17 cellular contexts compared by ENCODE assay signal in genomic region chr2:100239513-100240210, GRCh38.
DNase-seq lines count a peak whose midpoint lies in the region; ATAC-seq, FAIRE-seq and TF ChIP-seq lines count a peak whose summit lies in the region.
"Had no signal": no experiment of that assay in that cellular context is flagged by ENCODE, and none has a peak within 500 bp of the region (broad histone marks: within the 10 kb centered on the region; RNA-seq: fewer than 3 reads in every experiment).

No MANE protein-coding gene starts in this region.

- no peak overlapping the region for H3K4me2 ChIP-seq in GM23338

- H3K27me3 ChIP-seq in GM23338 (ENCODE audit: insufficient read depth) = no peaks in the 10 kb centered on the region
- H3K27me3 ChIP-seq: SJSA1 had no signal

- H2AFZ ChIP-seq in GM23338 = 0 out of 2 replicates have a peak overlapping the region, but pooled peaks have one; percentile 23

- no peaks in the 10 kb centered on the region for H3F3A ChIP-seq in GM23338 (replicated peaks; ENCODE audit: low read depth)

- H3K4me1 Mint-ChIP-seq in GM23338 (peaks cover 36% of the 10 kb centered on the region), osteocyte (ENCODE audit: unreplicated experiment) (peaks cover 44% of the 10 kb centered on the region)

- H3K36me3 Mint-ChIP-seq in GM23338 (ENCODE audit: low read depth) (no peaks in the 10 kb centered on the region), osteocyte (ENCODE audit: unreplicated experiment) (no peaks in the 10 kb centered on the region)
- H3K36me3 Mint-ChIP-seq: CD8-positive, alpha-beta memory T cell had no signal

- no peak overlapping the region for H3K4me3 Mint-ChIP-seq in GM23338
- no peak overlapping the region for H3K4me3 Mint-ChIP-seq in osteocyte (ENCODE audit: unreplicated experiment)
- H3K4me3 Mint-ChIP-seq: CD8-positive, alpha-beta memory T cell had no signal

- no peaks in the 10 kb centered on the region for H3K9me2 ChIP-seq in GM23338 (ENCODE audit: insufficient read depth)

- H4K20me1 ChIP-seq in GM23338 (replicated peaks; ENCODE audit: insufficient read depth) = no peaks in the 10 kb centered on the region

- ATAC-seq in GM23338 (peak; percentile 56), GM21723 (IDR thresholded peaks at IDR 0.05; ENCODE audit: unreplicated experiment) (no peak)
- ATAC-seq: Panc1 had no signal

- H3K4me1 ChIP-seq in GM23338 (ENCODE audit: insufficient read depth) = peaks cover 6% of the 10 kb centered on the region; the same call in 1 of the 2 replicates

- no peaks in the 10 kb centered on the region for H3K79me2 ChIP-seq in GM23338 (replicated peaks; ENCODE audit: insufficient read depth)

- H3K27ac Mint-ChIP-seq in GM23338 (no peak overlapping the region), osteocyte (ENCODE audit: unreplicated experiment) (no peak overlapping the region)

- no peaks in the 10 kb centered on the region for H3K9me3 Mint-ChIP-seq in GM23338
- no peaks in the 10 kb centered on the region for H3K9me3 Mint-ChIP-seq in osteocyte (ENCODE audit: unreplicated experiment)
- H3K9me3 Mint-ChIP-seq: CD8-positive, alpha-beta memory T cell had no signal

- no peak overlapping the region for H3K27ac ChIP-seq in GM23338 (ENCODE audit: low read depth)
- H3K27ac ChIP-seq: SJSA1 had no signal

- DNase-seq in GM23338 (ENCODE audit: low spot score) = no peak
- DNase-seq in NCI-H69 (lab: John Stamatoyannopoulos, UW) = peak; percentile 21
- peak; percentile 28 for DNase-seq in iPS-NIHi7 (ENCODE audit: extremely low spot score)
- peak; percentile 77 for DNase-seq in osteocyte (ENCODE audit: extremely low spot score, unreplicated experiment)
- no peak for DNase-seq in HTR-8/SVneo (ENCODE audit: insufficient read length, low spot score)
- no peak for DNase-seq in NCI-H1105 (lab: John Stamatoyannopoulos, UW)
- DNase-seq: ACHN; C1 segment of cervical spinal cord; CD8-positive, alpha-beta memory T cell; DMS53; NCI-H1417 treated with DMSO at 0.1 percent for 48 hours; NCI-H187 treated with DMSO at 0.1 percent for 48 hours; NCI-H446 treated with DMSO at 0.1 percent for 48 hours had no signal

- FAIRE-seq in HTR-8/SVneo (lab: Jason Lieb, UNC) = no peak
- FAIRE-seq: GM12892 had no signal

- H3K27me3 Mint-ChIP-seq in GM23338 (ENCODE audit: insufficient read depth, low read depth, poor library complexity) (peaks cover 8% of the 10 kb centered on the region), osteocyte (ENCODE audit: unreplicated experiment) (no peaks in the 10 kb centered on the region)

- no peaks in the 10 kb centered on the region for H3K36me3 ChIP-seq in GM23338 (ENCODE audit: insufficient read depth)
- H3K36me3 ChIP-seq: SJSA1 had no signal

- H3K4me3 ChIP-seq in GM23338 = no peak overlapping the region
- H3K4me3 ChIP-seq: SJSA1 had no signal

- TF ChIP-seq CTCF in GM23338 (conservative IDR thresholded peaks at IDR 0.05; ENCODE audit: low read depth in 2 of 2) (no peak), osteocyte (IDR thresholded peaks at IDR 0.05) (no peak)

TF ChIP-seq in GM23338, 12 proteins besides CTCF, POLR2A, EP300 and RAD21 (continues in another document):
- no peak for TF ChIP-seq JUNB (IDR thresholded peaks at IDR 0.05; ENCODE audit: unreplicated experiment)
- no peak for TF ChIP-seq EZH2phosphoT487 (IDR thresholded peaks at IDR 0.05; ENCODE audit: unreplicated experiment)
- no peak for TF ChIP-seq EZH2 (IDR thresholded peaks at IDR 0.05; ENCODE audit: low read depth, unreplicated experiment)
- TF ChIP-seq CREB1 (CRISPR knock-in tag; IDR thresholded peaks at IDR 0.05; ENCODE audit: low read depth) = no peak
- TF ChIP-seq ZNF114 (CRISPR knock-in tag; IDR thresholded peaks at IDR 0.05) = no peak
- no peak for TF ChIP-seq NANOG (IDR thresholded peaks at IDR 0.05; ENCODE audit: borderline replicate concordance)
- TF ChIP-seq ZNF331 (CRISPR knock-in tag; IDR thresholded peaks at IDR 0.05; ENCODE audit: low read depth) = no peak
- TF ChIP-seq, protein P1, sequence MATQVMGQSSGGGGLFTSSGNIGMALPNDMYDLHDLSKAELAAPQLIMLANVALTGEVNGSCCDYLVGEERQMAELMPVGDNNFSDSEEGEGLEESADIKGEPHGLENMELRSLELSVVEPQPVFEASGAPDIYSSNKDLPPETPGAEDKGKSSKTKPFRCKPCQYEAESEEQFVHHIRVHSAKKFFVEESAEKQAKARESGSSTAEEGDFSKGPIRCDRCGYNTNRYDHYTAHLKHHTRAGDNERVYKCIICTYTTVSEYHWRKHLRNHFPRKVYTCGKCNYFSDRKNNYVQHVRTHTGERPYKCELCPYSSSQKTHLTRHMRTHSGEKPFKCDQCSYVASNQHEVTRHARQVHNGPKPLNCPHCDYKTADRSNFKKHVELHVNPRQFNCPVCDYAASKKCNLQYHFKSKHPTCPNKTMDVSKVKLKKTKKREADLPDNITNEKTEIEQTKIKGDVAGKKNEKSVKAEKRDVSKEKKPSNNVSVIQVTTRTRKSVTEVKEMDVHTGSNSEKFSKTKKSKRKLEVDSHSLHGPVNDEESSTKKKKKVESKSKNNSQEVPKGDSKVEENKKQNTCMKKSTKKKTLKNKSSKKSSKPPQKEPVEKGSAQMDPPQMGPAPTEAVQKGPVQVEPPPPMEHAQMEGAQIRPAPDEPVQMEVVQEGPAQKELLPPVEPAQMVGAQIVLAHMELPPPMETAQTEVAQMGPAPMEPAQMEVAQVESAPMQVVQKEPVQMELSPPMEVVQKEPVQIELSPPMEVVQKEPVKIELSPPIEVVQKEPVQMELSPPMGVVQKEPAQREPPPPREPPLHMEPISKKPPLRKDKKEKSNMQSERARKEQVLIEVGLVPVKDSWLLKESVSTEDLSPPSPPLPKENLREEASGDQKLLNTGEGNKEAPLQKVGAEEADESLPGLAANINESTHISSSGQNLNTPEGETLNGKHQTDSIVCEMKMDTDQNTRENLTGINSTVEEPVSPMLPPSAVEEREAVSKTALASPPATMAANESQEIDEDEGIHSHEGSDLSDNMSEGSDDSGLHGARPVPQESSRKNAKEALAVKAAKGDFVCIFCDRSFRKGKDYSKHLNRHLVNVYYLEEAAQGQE (IDR thresholded peaks at IDR 0.05; ENCODE audit: unreplicated experiment) = no peak
- no peak for TF ChIP-seq ZNF462 (CRISPR knock-in tag; IDR thresholded peaks at IDR 0.05)
- TF ChIP-seq STAT1 (IDR thresholded peaks at IDR 0.05; ENCODE audit: unreplicated experiment) = no peak

Comparison
In these comparisons a context has a peak if more than half of its experiments do, and no peak if none do; other contexts are left out.
1. DNase-seq: peak in NCI-H69 (single experiment), iPS-NIHi7 (single experiment) and osteocyte (single experiment); none in GM23338 (single experiment), HTR-8/SVneo (single experiment) and NCI-H1105 (single experiment).